8 cellular contexts compared by ENCODE assay signal in genomic region chr4:145719752-145720624, GRCh38. TPM values are rescaled to one million over a fixed set of nuclear protein-coding genes. Genes with fewer than 3 reads are reported as not detected.
DNase-seq lines count a peak whose midpoint lies in the region; ATAC-seq and TF ChIP-seq lines count a peak whose summit lies in the region.

No MANE protein-coding gene starts in this region.

- H3K4me1 Mint-ChIP-seq in T-helper 1 cell treated with Interleukin-12 subunit alpha and Interleukin-12 subunit beta and Interleukin-4 antibody, amounts not matched to agents 30 μg/mL and 1 μg/mL, for 36 hours (ENCODE audit: low read depth): peaks cover 17% of the 10 kb centered on the region

- H3K36me3 Mint-ChIP-seq in T-helper 1 cell treated with Interleukin-12 subunit alpha and Interleukin-12 subunit beta and Interleukin-4 antibody, amounts not matched to agents 30 μg/mL and 1 μg/mL, for 36 hours (ENCODE audit: low read depth): no peaks in the 10 kb centered on the region

- H3K4me3 Mint-ChIP-seq in T-helper 1 cell treated with Interleukin-12 subunit alpha and Interleukin-12 subunit beta and Interleukin-4 antibody, amounts not matched to agents 30 μg/mL and 1 μg/mL, for 36 hours: peak overlapping the region; percentile 31

- peak; percentile 64 for DNase-seq in renal cortical epithelial cell (ENCODE audit: low read depth)
- no peak for DNase-seq in HEK293T (ENCODE audit: extremely low spot score)
- DNase-seq in NCI-H446 (lab: John Stamatoyannopoulos, UW): no peak
- no peak for DNase-seq in DMS 273 (lab: John Stamatoyannopoulos, UW; ENCODE audit: unreplicated experiment)
- no peak for DNase-seq in left colon

- H3K27ac Mint-ChIP-seq in T-helper 1 cell treated with Interleukin-12 subunit alpha and Interleukin-12 subunit beta and Interleukin-4 antibody, amounts not matched to agents 30 μg/mL and 1 μg/mL, for 36 hours: no peak overlapping the region

- peaks cover 4% of the 10 kb centered on the region for H3K27me3 Mint-ChIP-seq in T-helper 1 cell treated with Interleukin-12 subunit alpha and Interleukin-12 subunit beta and Interleukin-4 antibody, amounts not matched to agents 30 μg/mL and 1 μg/mL, for 36 hours (ENCODE audit: low read depth)

- intact Hi-C loops in left colon (cut with DNase I, micrococcal nuclease): no loop called here

- peaks cover 7% of the 10 kb centered on the region for H3K9me3 Mint-ChIP-seq in T-helper 1 cell treated with Interleukin-12 subunit alpha and Interleukin-12 subunit beta and Interleukin-4 antibody, amounts not matched to agents 30 μg/mL and 1 μg/mL, for 36 hours

- ATAC-seq in GM18867 (IDR thresholded peaks at IDR 0.05; ENCODE audit: unreplicated experiment): peak; percentile 83
- ATAC-seq in HG02623 (IDR thresholded peaks at IDR 0.05; ENCODE audit: unreplicated experiment): peak; percentile 63
- ATAC-seq in left colon: no peak

- POLR2A ChIA-PET in HEK293T (lab: Yijun Ruan, JAX): no interaction called here

- CTCF ChIA-PET in HEK293T (lab: Yijun Ruan, JAX): no interaction called here

TF ChIP-seq in HEK293T, 16 proteins besides CTCF, POLR2A, EP300 and RAD21:
- TF ChIP-seq ZNF384 (IDR thresholded peaks at IDR 0.05) (no peak), FOXM1 (IDR thresholded peaks at IDR 0.05; ENCODE audit: borderline replicate concordance) (no peak), LEF1 (IDR thresholded peaks at IDR 0.05; ENCODE audit: borderline replicate concordance) (no peak), L3MBTL2 (conservative IDR thresholded peaks at IDR 0.05) (no peak), ELF4 (IDR thresholded peaks at IDR 0.05) (no peak), CTBP1 (IDR thresholded peaks at IDR 0.05; ENCODE audit: borderline replicate concordance) (no peak), TARDBP (IDR thresholded peaks at IDR 0.05) (no peak), BHLHE40 (IDR thresholded peaks at IDR 0.05; ENCODE audit: borderline replicate concordance) (no peak), FOXA1 (IDR thresholded peaks at IDR 0.05) (no peak), ARNT (IDR thresholded peaks at IDR 0.05) (no peak), SUZ12 (IDR thresholded peaks at IDR 0.05) (no peak), SP1 (IDR thresholded peaks at IDR 0.05) (no peak), NFRKB (IDR thresholded peaks at IDR 0.05) (no peak), FOXK2 (IDR thresholded peaks at IDR 0.05) (no peak), HDGF (IDR thresholded peaks at IDR 0.05; ENCODE audit: borderline replicate concordance) (no peak)
- TF ChIP-seq, protein P1, sequence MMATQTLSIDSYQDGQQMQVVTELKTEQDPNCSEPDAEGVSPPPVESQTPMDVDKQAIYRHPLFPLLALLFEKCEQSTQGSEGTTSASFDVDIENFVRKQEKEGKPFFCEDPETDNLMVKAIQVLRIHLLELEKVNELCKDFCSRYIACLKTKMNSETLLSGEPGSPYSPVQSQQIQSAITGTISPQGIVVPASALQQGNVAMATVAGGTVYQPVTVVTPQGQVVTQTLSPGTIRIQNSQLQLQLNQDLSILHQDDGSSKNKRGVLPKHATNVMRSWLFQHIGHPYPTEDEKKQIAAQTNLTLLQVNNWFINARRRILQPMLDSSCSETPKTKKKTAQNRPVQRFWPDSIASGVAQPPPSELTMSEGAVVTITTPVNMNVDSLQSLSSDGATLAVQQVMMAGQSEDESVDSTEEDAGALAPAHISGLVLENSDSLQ (IDR thresholded peaks at IDR 0.05): no peak
TF ChIP-seq in HEK293T: peak in this region for 0.

RNA-seq across cellular contexts. Expression of gene C4orf51, which starts 40.0 kb away (rescaled TPM):
- not detected in 2 replicates for total RNA-seq in renal cortical epithelial cell
- total RNA-seq in left colon: not detected
